Comparison of ENCODE assay signal across 22 cellular contexts in genomic region chr7:49714182-49714581, GRCh38. TPM values are rescaled to one million over a fixed set of nuclear protein-coding genes. Genes with fewer than 3 reads are reported as not detected.
DNase-seq lines count a peak whose midpoint lies in the region; ATAC-seq and TF ChIP-seq lines count a peak whose summit lies in the region.
"Had no signal": no experiment of that assay in that cellular context is flagged by ENCODE, and none has a peak within 500 bp of the region (broad histone marks: within the 10 kb centered on the region; RNA-seq: fewer than 3 reads in every experiment).

No MANE protein-coding gene starts in this region.

- H3K36me3 ChIP-seq in body of pancreas (replicated peaks in 1 of 2; ENCODE audit: insufficient read depth in 1 of 2, low read depth in 2 of 2): no peaks in the 10 kb centered on the region
- H3K36me3 ChIP-seq: SJCRH30 had no signal

- 17 to 25% methylated on average over 2 of the region's 2 CpGs for WGBS in body of pancreas, 2 donors

- no peaks in the 10 kb centered on the region for H3K9me3 ChIP-seq in body of pancreas
- H3K9me3 ChIP-seq: SJCRH30 had no signal

- peaks cover 16% of the 10 kb centered on the region for H3K4me1 ChIP-seq in body of pancreas
- H3K4me1 ChIP-seq: SJCRH30 had no signal

- intact Hi-C loops in Right ventricle myocardium superior (cut with DNase I) (no loop called here), cardiac septum (cut with DNase I) (no loop called here), body of pancreas (cut with DNase I) (no loop called here), left ventricle myocardium superior (cut with micrococcal nuclease) (no loop called here), posterior vena cava (cut with DNase I) (no loop called here)

- H3K4me3 ChIP-seq in body of pancreas: no peak overlapping the region
- H3K4me3 ChIP-seq: K562, SJCRH30 had no signal

- no peaks in the 10 kb centered on the region for H3K27me3 ChIP-seq in body of pancreas
- H3K27me3 ChIP-seq: SJCRH30 had no signal

- peak overlapping the region in 1 of 4 donors; percentile 10 for H3K27ac ChIP-seq in body of pancreas
- H3K27ac ChIP-seq: C4-2B, SJCRH30 had no signal

- TF ChIP-seq POLR2A in body of pancreas (IDR thresholded peaks at IDR 0.05): no peak

- ATAC-seq in Right ventricle myocardium superior (ENCODE audit: poor library complexity) (peak; percentile 97), body of pancreas (peak; percentile 95), left ventricle myocardium superior (peak; percentile 99), HG02981 (IDR thresholded peaks at IDR 0.05; ENCODE audit: unreplicated experiment) (no peak)
- ATAC-seq: CD8-positive, alpha-beta T cell; K562; SK-N-SH treated with all-trans-retinoic acid at 6 μM for 48 hours had no signal

- DNase-seq in Right ventricle myocardium superior: peak; percentile 50
- no peak for DNase-seq in cardiac septum (ENCODE audit: low spot score)
- DNase-seq in body of pancreas: peak; percentile 70 to 88 (median 85)
- peak; percentile 55 for DNase-seq in left ventricle myocardium superior
- DNase-seq in posterior vena cava (ENCODE audit: low spot score): no peak
- no peak for DNase-seq in NCI-H82 (lab: John Stamatoyannopoulos, UW)
- DNase-seq: CD8-positive, alpha-beta T cell; DMS153; Kasumi-1; NCI-H1092 treated with DMSO at 0.1 percent for 48 hours; NCI-H1436 treated with DMSO at 0.1 percent for 48 hours; NCI-H187 treated with DMSO at 0.1 percent for 48 hours; NCI-H526; SJCRH30 had no signal

- no peak for TF ChIP-seq CTCF in body of pancreas (IDR thresholded peaks at IDR 0.05)

RNA-seq across cellular contexts. Expression of gene VWC2, which starts 59.3 kb away (rescaled TPM):
- total RNA-seq in Right ventricle myocardium superior (7.7 TPM), cardiac septum (8.2 TPM), body of pancreas (not detected), left ventricle myocardium superior (9.3 TPM), posterior vena cava (under 1 TPM; 0.10 to 0.60 TPM)
- total RNA-seq: B cell; CD8-positive, alpha-beta T cell; Daoy; G401; HT-29; K562; SJCRH30 had no signal

Comparison
In these comparisons a context has a peak if more than half of its experiments do, and no peak if none do; other contexts are left out.
1. DNase-seq: peak in Right ventricle myocardium superior (single experiment), body of pancreas (4 of 4) and left ventricle myocardium superior (single experiment); none in cardiac septum (single experiment), posterior vena cava (single experiment) and NCI-H82 (single experiment).